Comparison of ENCODE assay signal across 8 cellular contexts in the genomic region with DNA sequence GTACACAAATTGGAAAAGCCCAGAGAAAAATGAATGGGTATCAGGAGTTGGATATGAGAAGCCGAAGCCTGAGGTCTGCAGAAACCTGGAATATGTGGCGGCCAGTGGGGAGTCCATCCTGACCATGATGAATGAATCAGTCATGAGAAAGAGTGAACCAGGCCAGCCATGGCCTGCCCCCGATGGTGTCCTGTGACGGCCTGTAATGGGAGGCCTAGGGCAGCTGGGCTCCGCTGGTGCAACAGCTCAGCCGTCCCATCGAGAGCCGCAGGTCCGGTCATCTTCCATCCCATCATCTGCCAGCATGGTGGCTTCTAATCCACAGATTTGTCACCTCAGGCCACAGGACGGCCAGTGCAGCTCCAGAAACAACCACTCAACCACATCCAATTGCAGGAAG.
"Had no signal": no experiment of that assay in that cellular context is flagged by ENCODE, and none has a peak within 500 bp of the region (broad histone marks: within the 10 kb centered on the region; RNA-seq: fewer than 3 reads in every experiment).

No MANE protein-coding gene starts in this region.

- ATAC-seq: HCT116, K562 had no signal

- DNase-seq: GM23248, GOT3, H7, HFFc6, IMR-90 had no signal

- H3K4me1 ChIP-seq: HAP-1 had no signal

- H3K4me3 ChIP-seq: GM23248, HAP-1, K562 had no signal

- H3K27ac ChIP-seq: GM23248 had no signal

- H3K9me3 ChIP-seq: HAP-1 had no signal

- H3K36me3 ChIP-seq: HAP-1 had no signal
